16 cellular contexts compared by ENCODE assay signal in genomic region chr4:2251795-2252529, GRCh38. TPM values are rescaled to one million over a fixed set of nuclear protein-coding genes. Genes with fewer than 3 reads are reported as not detected.
DNase-seq lines count a peak whose midpoint lies in the region; FAIRE-seq and TF ChIP-seq lines count a peak whose summit lies in the region.
"Had no signal": no experiment of that assay in that cellular context is flagged by ENCODE, and none has a peak within 500 bp of the region (broad histone marks: within the 10 kb centered on the region; RNA-seq: fewer than 3 reads in every experiment).

No MANE protein-coding gene starts in this region.

- POLR2A ChIA-PET in H1 (lab: Charles Lee; ENCODE audit: partially characterized antibody), result interaction anchor here (0.8 kb wide), 1 partner anchor 13 kb away, joined by 3 read pairs; no protein-coding TSS in a partner anchor

- H3K27me3 ChIP-seq in H1 (replicated peaks in 1 of 4; ENCODE audit: control insufficient read depth in 3 of 4, extremely low read depth in 1 of 4, insufficient read depth in 3 of 4, low read length in 3 of 4), result no peaks in the 10 kb centered on the region
- H3K27me3 ChIP-seq in spleen (replicated peaks in 1 of 7), result no peaks in the 10 kb centered on the region
- H3K27me3 ChIP-seq: hepatocyte had no signal

- no peak for TF ChIP-seq RAD21 in H1 (IDR thresholded peaks at IDR 0.05 in 1 of 2, conservative IDR thresholded peaks at IDR 0.05 in 1 of 2; ENCODE audit: low read depth in 2 of 2, low read length in 2 of 2)

- no peak overlapping the region for H2BK120ac ChIP-seq in H1 (replicated peaks; ENCODE audit: low read depth, low read length)

- H4K5ac ChIP-seq in H1 (ENCODE audit: insufficient read length, low read depth, low read length), result no peak overlapping the region

- TF ChIP-seq POLR2A in H1 (IDR thresholded peaks at IDR 0.05; ENCODE audit: control extremely low read depth in 1 of 2, low read depth in 2 of 2, low read length in 2 of 2) (no peak), spleen (IDR thresholded peaks at IDR 0.05) (no peak)

- no peak for TF ChIP-seq CTCF in GM13977 (IDR thresholded peaks at IDR 0.05; ENCODE audit: extremely low read depth, insufficient read depth, missing control alignments)
- TF ChIP-seq CTCF in H1 (IDR thresholded peaks at IDR 0.05; ENCODE audit: control extremely low read depth in 1 of 3, insufficient read depth in 1 of 3, low read depth in 1 of 3, low read length in 3 of 3), result no peak
- TF ChIP-seq CTCF in spleen (IDR thresholded peaks at IDR 0.05 in 8 of 11, conservative IDR thresholded peaks at IDR 0.05 in 3 of 11), result no peak

- H3K23me2 ChIP-seq in H1 (ENCODE audit: low read depth, low read length), result no peaks in the 10 kb centered on the region

- no peak overlapping the region for H3K4me3 ChIP-seq in H1 (ENCODE audit: extremely low read depth in 1 of 4, insufficient read depth in 2 of 4, low read depth in 3 of 4, low read length in 4 of 4)
- no peak overlapping the region for H3K4me3 ChIP-seq in spleen
- H3K4me3 ChIP-seq: hepatocyte, smooth muscle cell had no signal

- H2BK12ac ChIP-seq in H1 (ENCODE audit: low read depth, low read length), result no peak overlapping the region

- TF ChIP-seq EP300 in H1 (IDR thresholded peaks at IDR 0.05; ENCODE audit: borderline replicate concordance in 1 of 2, low read depth in 2 of 2, low read length in 2 of 2), result no peak

- peak; percentile 22 for DNase-seq in activated T-cell treated with anti-CD3 and anti-CD28 coated beads, Interleukin-2, amount 50 U/mL, for 24 hours
- no peak for DNase-seq in activated T-cell treated with anti-CD3 and anti-CD28 coated beads, Interleukin-2, amount 50 U/mL, for 1 hour
- peak; percentile 21 for DNase-seq in GM13977 (ENCODE audit: low spot score)
- DNase-seq in H1 (ENCODE audit: low read depth in 1 of 2, low spot score in 2 of 2), result peak in 1 of 2 experiments; percentile 39
- peak; percentile 72 for DNase-seq in spleen
- no peak for DNase-seq in NCI-H82 treated with DMSO at 0.1 percent for 48 hours (lab: John Stamatoyannopoulos, UW; ENCODE audit: unreplicated experiment)
- DNase-seq in cerebellum (ENCODE audit: low spot score), result no peak
- no peak for DNase-seq in SHP77 (lab: John Stamatoyannopoulos, UW)
- DNase-seq: amniotic stem cell, COR-L47, erythroblast, NCI-H187, NCI-H526 had no signal

- H3K9me3 ChIP-seq in H1 (ENCODE audit: insufficient read depth in 2 of 2, low read depth in 1 of 2, low read length in 1 of 2) (no peaks in the 10 kb centered on the region), spleen (no peaks in the 10 kb centered on the region)

- no peak overlapping the region for H4K91ac ChIP-seq in H1 (replicated peaks; ENCODE audit: insufficient read length, low read length)

- intact Hi-C loops in spleen (cut with DNase I; ENCODE audit: low total_unique reads), result no loop called here

- H2BK20ac ChIP-seq in H1 (ENCODE audit: low read length), result no peak overlapping the region

- H3K4me1 ChIP-seq in H1 (replicated peaks in 1 of 4; ENCODE audit: control insufficient read depth in 3 of 4, insufficient read depth in 4 of 4, low read length in 3 of 4) (0 out of 7 replicates have a peak, but pooled peaks cover 0 to 4% (median 0%) of the 10 kb centered on the region in 4 experiments), spleen (peaks cover 18 to 96% (median 63%) of the 10 kb centered on the region in 6 donors)

- H3K4me1 Mint-ChIP-seq in activated T-cell treated with anti-CD3 and anti-CD28 coated beads, Interleukin-2, amount 50 U/mL, for 24 hours (ENCODE audit: low read depth), result peaks cover 1% of the 10 kb centered on the region

- no peaks in the 10 kb centered on the region for H3K9me3 Mint-ChIP-seq in activated T-cell treated with anti-CD3 and anti-CD28 coated beads, Interleukin-2, amount 50 U/mL, for 24 hours

- peaks cover 0 to 5% of the 10 kb centered on the region in 2 experiments for H4K20me1 ChIP-seq in H1 (replicated peaks in 1 of 2; ENCODE audit: control insufficient read depth in 1 of 2, insufficient read depth in 2 of 2, low read length in 2 of 2)

- no peak overlapping the region for H3K56ac ChIP-seq in H1 (replicated peaks; ENCODE audit: insufficient read length, low read depth, low read length)

- H2AFZ ChIP-seq in H1 (ENCODE audit: low read length), result no peak overlapping the region
- H2AFZ ChIP-seq: hepatocyte had no signal

- no peak overlapping the region for H3K9ac ChIP-seq in H1 (replicated peaks in 1 of 4; ENCODE audit: extremely low read depth in 1 of 4, low read depth in 3 of 4, low read length in 3 of 4)

- no peak overlapping the region for H3K14ac ChIP-seq in H1 (ENCODE audit: insufficient read length)

- H4K8ac ChIP-seq in H1 (ENCODE audit: extremely low read depth, insufficient read depth, low read length), result peak overlapping the region; percentile 25; the same call in 1 of the 2 replicates

- H3K18ac ChIP-seq in H1 (ENCODE audit: extremely low read depth, low read length), result no peak overlapping the region

- no peak overlapping the region for H2BK15ac ChIP-seq in H1 (ENCODE audit: low read length)

- H3K79me2 ChIP-seq in H1 (ENCODE audit: control insufficient read depth in 1 of 2, insufficient read depth in 2 of 2, low read length in 2 of 2), result no peaks in the 10 kb centered on the region

- no peak overlapping the region for H2AK5ac ChIP-seq in H1 (ENCODE audit: low read depth, low read length)

- CTCF ChIA-PET in H1 (lab: Charles Lee; ENCODE audit: partially characterized antibody), result no interaction called here

- no peak overlapping the region for H3K4ac ChIP-seq in H1 (replicated peaks; ENCODE audit: insufficient read length, low read depth, low read length)

- H3K27me3 Mint-ChIP-seq in activated T-cell treated with anti-CD3 and anti-CD28 coated beads, Interleukin-2, amount 50 U/mL, for 24 hours, result no peaks in the 10 kb centered on the region

- WGBS in H1 (ENCODE audit: extremely low coverage in 1 of 2, insufficient coverage in 1 of 2, insufficient read length in 1 of 2, insufficient replicate concordance in 2 of 2, low coverage in 1 of 2, low lambda C conversion rate in 2 of 2, missing lambda C conversion rate in 1 of 2), 2 experiments, result 91% methylated on average over 14 of the region's 16 CpGs; no CpG with 5 or more reads in 1 of the 2 experiments
- WGBS in spleen, 5 donors, result 94 to 97% (median 95%) methylated on average over 14 to 16 of the region's 16 CpGs

- no peak overlapping the region for H2BK5ac ChIP-seq in H1 (ENCODE audit: low read depth, low read length)

- no peak overlapping the region for H3K4me3 Mint-ChIP-seq in activated T-cell treated with anti-CD3 and anti-CD28 coated beads, Interleukin-2, amount 50 U/mL, for 24 hours

- H3K27ac ChIP-seq in H1 (ENCODE audit: low read depth, low read length) (no peak overlapping the region), spleen (peak overlapping the region in 6 of 8 donors; percentile 14 to 90 (median 28))
- H3K27ac ChIP-seq: hepatocyte had no signal

- no peaks in the 10 kb centered on the region for H3K79me1 ChIP-seq in H1 (ENCODE audit: low read depth, low read length)

- H3K27ac Mint-ChIP-seq in activated T-cell treated with anti-CD3 and anti-CD28 coated beads, Interleukin-2, amount 50 U/mL, for 24 hours, result peak overlapping the region; percentile 13

- H3K4me2 ChIP-seq in H1 (ENCODE audit: insufficient read depth in 1 of 2, low read depth in 2 of 2, low read length in 2 of 2), result no peak overlapping the region
- H3K4me2 ChIP-seq: hepatocyte, smooth muscle cell had no signal

- no peak for FAIRE-seq in H1 (lab: Jason Lieb, UNC)
- FAIRE-seq: colon had no signal

- in situ Hi-C loops in GM13977 (cut with MboI; ENCODE audit: low pct_unique_long_range_greater_than_20kb, low sequenced_read_pairs, unreplicated experiment), result no loop called here

- H3K36me3 ChIP-seq in H1 (ENCODE audit: control insufficient read depth in 2 of 4, insufficient read depth in 4 of 4, low read length in 3 of 4) (peaks cover 0 to 5% (median 2%) of the 10 kb centered on the region in 4 experiments; a peak in 2 of 8 replicates), spleen (peaks cover 0 to 100% (median 70%) of the 10 kb centered on the region in 6 donors)

- no peak overlapping the region for H3K23ac ChIP-seq in H1 (ENCODE audit: insufficient read length)

- H3K36me3 Mint-ChIP-seq in activated T-cell treated with anti-CD3 and anti-CD28 coated beads, Interleukin-2, amount 50 U/mL, for 24 hours (ENCODE audit: low read depth), result peaks cover 15% of the 10 kb centered on the region

RNA-seq across cellular contexts. Expression of gene MXD4, which starts 9.9 kb away (rescaled TPM):
- 20.8 and 24.6 TPM in 2 replicates for total RNA-seq in H1 (2021; fragmentation: NEBNext Ultra II Directional; extraction: Animal tissue kit (Norgen Biotek cat#: 25700))
- polyA plus RNA-seq in H1 (2011; rRNA removed), result 18.0 and 24.1 TPM in 2 replicates
- polyA plus RNA-seq in H1 (2011; cell fraction: cytosol; rRNA removed), result 17.9 TPM
- polyA plus RNA-seq in H1 (2011; cell fraction: nucleus; rRNA removed), result 40.1 TPM
- polyA plus RNA-seq in H1 (2012, experiment 1 of 2), result 14.9 to 16.5 TPM (median 15.7 TPM) in 4 replicates
- 16.5 TPM for polyA plus RNA-seq in H1 (2012, experiment 2 of 2)
- polyA plus RNA-seq in H1 (2013, experiment 1 of 2), result 13.4 TPM
- polyA plus RNA-seq in H1 (2013, experiment 2 of 2), result 14.2 TPM
- polyA minus RNA-seq in H1 (2011; rRNA and poly(A)+ RNA removed), result 12.7 and 13.1 TPM in 2 replicates
- polyA minus RNA-seq in H1 (2011; cell fraction: cytosol; rRNA and poly(A)+ RNA removed), result 13.5 TPM
- 15.7 TPM for polyA minus RNA-seq in H1 (2011; cell fraction: nucleus; rRNA and poly(A)+ RNA removed)
- total RNA-seq in spleen, result 100 to 1,000 TPM in 5 of 7 donors, 10 to 100 TPM in 2; 51.8 to 128 (median 112) TPM
- polyA plus RNA-seq in spleen, result 100 to 1,000 TPM in 1 of 3 donors, 10 to 100 TPM in 2; 36.0 to 103 (median 38.4) TPM
- total RNA-seq in cerebellum, result 28.9 TPM

RNA-seq across cellular contexts. Expression of gene HAUS3, which starts 10.0 kb away (rescaled TPM):
- 14.6 and 14.8 TPM in 2 replicates for total RNA-seq in H1 (2021; fragmentation: NEBNext Ultra II Directional; extraction: Animal tissue kit (Norgen Biotek cat#: 25700))
- polyA plus RNA-seq in H1 (2011; rRNA removed) (3.2 and 5.1 TPM in 2 replicates), spleen (10 to 100 TPM; 10.3 to 15.0 (median 13.0) TPM)
- 6.5 TPM for polyA plus RNA-seq in H1 (2011; cell fraction: cytosol; rRNA removed)
- polyA plus RNA-seq in H1 (2011; cell fraction: nucleus; rRNA removed), result 3.7 TPM
- polyA plus RNA-seq in H1 (2012, experiment 1 of 2), result 4.4 to 10.4 TPM (median 5.5 TPM) in 4 replicates
- polyA plus RNA-seq in H1 (2012, experiment 2 of 2), result 1.2 TPM
- 10.3 TPM for polyA plus RNA-seq in H1 (2013, experiment 1 of 2)
- 10.4 TPM for polyA plus RNA-seq in H1 (2013, experiment 2 of 2)
- polyA minus RNA-seq in H1 (2011; rRNA and poly(A)+ RNA removed), result 1.6 and 2.3 TPM in 2 replicates
- polyA minus RNA-seq in H1 (2011; cell fraction: cytosol; rRNA and poly(A)+ RNA removed), result 4.0 TPM
- 5.1 TPM for polyA minus RNA-seq in H1 (2011; cell fraction: nucleus; rRNA and poly(A)+ RNA removed)
- total RNA-seq in spleen (10 to 100 TPM; 16.2 to 22.4 (median 19.2) TPM), cerebellum (29.9 TPM)

RNA-seq across cellular contexts. Expression of gene POLN, which starts 10.0 kb away (rescaled TPM):
- 1.5 and 4.2 TPM in 2 replicates for total RNA-seq in H1 (2021; fragmentation: NEBNext Ultra II Directional; extraction: Animal tissue kit (Norgen Biotek cat#: 25700))
- polyA plus RNA-seq in H1 (2011; rRNA removed) (0.82 and 0.98 TPM in 2 replicates), spleen (1 to 10 TPM; 1.2 to 1.5 (median 1.5) TPM)
- polyA plus RNA-seq in H1 (2011; cell fraction: cytosol; rRNA removed), result 1.3 TPM
- polyA plus RNA-seq in H1 (2011; cell fraction: nucleus; rRNA removed), result 1.5 TPM
- polyA plus RNA-seq in H1 (2012, experiment 1 of 2), result 0.94 to 1.2 TPM (median 1.1 TPM) in 4 replicates
- polyA plus RNA-seq in H1 (2012, experiment 2 of 2), result 0.05 TPM
- 1.8 TPM for polyA plus RNA-seq in H1 (2013, experiment 1 of 2)
- 2.3 TPM for polyA plus RNA-seq in H1 (2013, experiment 2 of 2)
- 1.3 and 2.1 TPM in 2 replicates for polyA minus RNA-seq in H1 (2011; rRNA and poly(A)+ RNA removed)
- not detected for polyA minus RNA-seq in H1 (2011; cell fraction: cytosol; rRNA and poly(A)+ RNA removed)
- polyA minus RNA-seq in H1 (2011; cell fraction: nucleus; rRNA and poly(A)+ RNA removed), result 4.2 TPM
- total RNA-seq in spleen (1 to 10 TPM; 1.9 to 3.5 (median 2.9) TPM), cerebellum (4.5 TPM)

Comparison
In these comparisons a context has a peak if more than half of its experiments do, and no peak if none do; other contexts are left out.
1. DNase-seq: peak in activated T-cell treated with anti-CD3 and anti-CD28 coated beads, Interleukin-2, amount 50 U/mL, for 24 hours (single experiment), GM13977 (single experiment) and spleen (single experiment); none in activated T-cell treated with anti-CD3 and anti-CD28 coated beads, Interleukin-2, amount 50 U/mL, for 1 hour (single experiment), NCI-H82 treated with DMSO at 0.1 percent for 48 hours (single experiment), cerebellum (single experiment) and SHP77 (0 of 2).